1 cellular context compared by ENCODE assay signal in the genomic region with DNA sequence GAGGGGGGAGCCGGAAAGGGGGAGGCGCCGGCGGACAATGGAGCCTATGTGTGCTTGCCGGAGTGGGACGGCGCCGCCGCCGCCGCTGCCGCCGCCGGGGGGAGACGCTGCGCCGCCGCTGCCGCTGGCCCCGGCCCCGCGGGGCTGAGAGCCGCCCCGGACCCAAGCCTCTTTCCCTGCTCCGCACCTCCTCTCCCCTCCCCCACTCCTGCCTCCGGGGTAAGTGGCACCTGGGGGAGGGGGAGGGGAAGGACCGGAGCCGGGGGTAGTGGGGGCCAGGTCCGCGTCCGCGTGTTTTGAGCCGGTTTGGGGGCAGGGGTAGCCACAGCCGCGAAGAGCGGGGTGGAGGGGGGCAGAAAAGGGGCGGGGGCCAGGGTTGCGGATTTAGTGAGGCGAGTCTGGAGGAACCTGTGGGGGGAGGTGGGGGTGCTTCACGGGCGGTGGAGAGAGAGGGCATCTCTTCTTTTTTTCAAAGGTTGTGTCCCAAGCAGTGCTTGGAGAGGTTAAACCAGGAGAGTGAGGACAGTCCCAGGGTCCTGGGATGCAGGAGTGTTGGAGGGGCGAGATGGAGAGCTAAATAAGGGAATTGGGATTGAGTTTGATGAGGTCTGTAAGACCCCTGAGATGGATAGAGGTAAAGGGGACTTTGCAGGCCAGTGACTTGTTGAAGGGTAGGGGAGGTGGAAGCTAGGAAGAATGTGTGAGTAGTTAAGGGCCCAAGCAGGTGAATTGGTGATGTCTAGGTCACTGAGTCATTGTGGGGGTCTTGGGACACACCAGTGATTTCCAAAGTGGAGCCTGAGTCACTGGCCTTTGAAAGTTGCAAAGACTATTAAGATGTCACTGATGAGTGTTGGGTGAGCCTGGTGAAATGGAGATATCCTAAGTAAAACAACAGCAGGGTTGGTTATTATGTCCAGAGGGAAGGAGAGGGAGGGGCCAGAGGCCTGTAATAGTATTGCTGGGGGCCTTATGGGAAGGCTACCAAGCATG.
TF ChIP-seq lines count a peak whose summit lies in the region.

No MANE protein-coding gene starts in this region.

TF ChIP-seq in GM23338, 12 proteins besides CTCF, POLR2A, EP300 and RAD21 (continued from another document):
- TF ChIP-seq ZNF114 (CRISPR knock-in tag; IDR thresholded peaks at IDR 0.05) (no peak), POLR2AphosphoS5 (IDR thresholded peaks at IDR 0.05; ENCODE audit: low read depth) (no peak), STAT1 (IDR thresholded peaks at IDR 0.05; ENCODE audit: unreplicated experiment) (no peak)
- TF ChIP-seq, protein P1, sequence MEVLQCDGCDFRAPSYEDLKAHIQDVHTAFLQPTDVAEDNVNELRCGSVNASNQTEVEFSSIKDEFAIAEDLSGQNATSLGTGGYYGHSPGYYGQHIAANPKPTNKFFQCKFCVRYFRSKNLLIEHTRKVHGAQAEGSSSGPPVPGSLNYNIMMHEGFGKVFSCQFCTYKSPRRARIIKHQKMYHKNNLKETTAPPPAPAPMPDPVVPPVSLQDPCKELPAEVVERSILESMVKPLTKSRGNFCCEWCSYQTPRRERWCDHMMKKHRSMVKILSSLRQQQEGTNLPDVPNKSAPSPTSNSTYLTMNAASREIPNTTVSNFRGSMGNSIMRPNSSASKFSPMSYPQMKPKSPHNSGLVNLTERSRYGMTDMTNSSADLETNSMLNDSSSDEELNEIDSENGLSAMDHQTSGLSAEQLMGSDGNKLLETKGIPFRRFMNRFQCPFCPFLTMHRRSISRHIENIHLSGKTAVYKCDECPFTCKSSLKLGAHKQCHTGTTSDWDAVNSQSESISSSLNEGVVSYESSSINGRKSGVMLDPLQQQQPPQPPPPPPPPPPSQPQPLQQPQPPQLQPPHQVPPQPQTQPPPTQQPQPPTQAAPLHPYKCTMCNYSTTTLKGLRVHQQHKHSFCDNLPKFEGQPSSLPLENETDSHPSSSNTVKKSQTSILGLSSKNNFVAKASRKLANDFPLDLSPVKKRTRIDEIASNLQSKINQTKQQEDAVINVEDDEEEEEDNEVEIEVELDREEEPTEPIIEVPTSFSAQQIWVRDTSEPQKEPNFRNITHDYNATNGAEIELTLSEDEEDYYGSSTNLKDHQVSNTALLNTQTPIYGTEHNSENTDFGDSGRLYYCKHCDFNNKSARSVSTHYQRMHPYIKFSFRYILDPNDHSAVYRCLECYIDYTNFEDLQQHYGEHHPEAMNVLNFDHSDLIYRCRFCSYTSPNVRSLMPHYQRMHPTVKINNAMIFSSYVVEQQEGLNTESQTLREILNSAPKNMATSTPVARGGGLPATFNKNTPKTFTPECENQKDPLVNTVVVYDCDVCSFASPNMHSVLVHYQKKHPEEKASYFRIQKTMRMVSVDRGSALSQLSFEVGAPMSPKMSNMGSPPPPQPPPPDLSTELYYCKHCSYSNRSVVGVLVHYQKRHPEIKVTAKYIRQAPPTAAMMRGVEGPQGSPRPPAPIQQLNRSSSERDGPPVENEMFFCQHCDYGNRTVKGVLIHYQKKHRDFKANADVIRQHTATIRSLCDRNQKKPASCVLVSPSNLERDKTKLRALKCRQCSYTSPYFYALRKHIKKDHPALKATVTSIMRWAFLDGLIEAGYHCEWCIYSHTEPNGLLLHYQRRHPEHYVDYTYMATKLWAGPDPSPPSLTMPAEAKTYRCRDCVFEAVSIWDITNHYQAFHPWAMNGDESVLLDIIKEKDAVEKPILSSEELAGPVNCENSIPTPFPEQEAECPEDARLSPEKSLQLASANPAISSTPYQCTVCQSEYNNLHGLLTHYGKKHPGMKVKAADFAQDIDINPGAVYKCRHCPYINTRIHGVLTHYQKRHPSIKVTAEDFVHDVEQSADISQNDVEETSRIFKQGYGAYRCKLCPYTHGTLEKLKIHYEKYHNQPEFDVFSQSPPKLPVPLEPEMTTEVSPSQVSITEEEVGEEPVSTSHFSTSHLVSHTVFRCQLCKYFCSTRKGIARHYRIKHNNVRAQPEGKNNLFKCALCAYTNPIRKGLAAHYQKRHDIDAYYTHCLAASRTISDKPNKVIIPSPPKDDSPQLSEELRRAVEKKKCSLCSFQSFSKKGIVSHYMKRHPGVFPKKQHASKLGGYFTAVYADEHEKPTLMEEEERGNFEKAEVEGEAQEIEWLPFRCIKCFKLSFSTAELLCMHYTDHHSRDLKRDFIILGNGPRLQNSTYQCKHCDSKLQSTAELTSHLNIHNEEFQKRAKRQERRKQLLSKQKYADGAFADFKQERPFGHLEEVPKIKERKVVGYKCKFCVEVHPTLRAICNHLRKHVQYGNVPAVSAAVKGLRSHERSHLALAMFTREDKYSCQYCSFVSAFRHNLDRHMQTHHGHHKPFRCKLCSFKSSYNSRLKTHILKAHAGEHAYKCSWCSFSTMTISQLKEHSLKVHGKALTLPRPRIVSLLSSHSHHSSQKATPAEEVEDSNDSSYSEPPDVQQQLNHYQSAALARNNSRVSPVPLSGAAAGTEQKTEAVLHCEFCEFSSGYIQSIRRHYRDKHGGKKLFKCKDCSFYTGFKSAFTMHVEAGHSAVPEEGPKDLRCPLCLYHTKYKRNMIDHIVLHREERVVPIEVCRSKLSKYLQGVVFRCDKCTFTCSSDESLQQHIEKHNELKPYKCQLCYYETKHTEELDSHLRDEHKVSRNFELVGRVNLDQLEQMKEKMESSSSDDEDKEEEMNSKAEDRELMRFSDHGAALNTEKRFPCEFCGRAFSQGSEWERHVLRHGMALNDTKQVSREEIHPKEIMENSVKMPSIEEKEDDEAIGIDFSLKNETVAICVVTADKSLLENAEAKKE (CRISPR knock-in tag; IDR thresholded peaks at IDR 0.05): no peak
- TF ChIP-seq, protein P2, sequence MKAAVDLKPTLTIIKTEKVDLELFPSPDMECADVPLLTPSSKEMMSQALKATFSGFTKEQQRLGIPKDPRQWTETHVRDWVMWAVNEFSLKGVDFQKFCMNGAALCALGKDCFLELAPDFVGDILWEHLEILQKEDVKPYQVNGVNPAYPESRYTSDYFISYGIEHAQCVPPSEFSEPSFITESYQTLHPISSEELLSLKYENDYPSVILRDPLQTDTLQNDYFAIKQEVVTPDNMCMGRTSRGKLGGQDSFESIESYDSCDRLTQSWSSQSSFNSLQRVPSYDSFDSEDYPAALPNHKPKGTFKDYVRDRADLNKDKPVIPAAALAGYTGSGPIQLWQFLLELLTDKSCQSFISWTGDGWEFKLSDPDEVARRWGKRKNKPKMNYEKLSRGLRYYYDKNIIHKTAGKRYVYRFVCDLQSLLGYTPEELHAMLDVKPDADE (IDR thresholded peaks at IDR 0.05): no peak
- TF ChIP-seq, protein P3, sequence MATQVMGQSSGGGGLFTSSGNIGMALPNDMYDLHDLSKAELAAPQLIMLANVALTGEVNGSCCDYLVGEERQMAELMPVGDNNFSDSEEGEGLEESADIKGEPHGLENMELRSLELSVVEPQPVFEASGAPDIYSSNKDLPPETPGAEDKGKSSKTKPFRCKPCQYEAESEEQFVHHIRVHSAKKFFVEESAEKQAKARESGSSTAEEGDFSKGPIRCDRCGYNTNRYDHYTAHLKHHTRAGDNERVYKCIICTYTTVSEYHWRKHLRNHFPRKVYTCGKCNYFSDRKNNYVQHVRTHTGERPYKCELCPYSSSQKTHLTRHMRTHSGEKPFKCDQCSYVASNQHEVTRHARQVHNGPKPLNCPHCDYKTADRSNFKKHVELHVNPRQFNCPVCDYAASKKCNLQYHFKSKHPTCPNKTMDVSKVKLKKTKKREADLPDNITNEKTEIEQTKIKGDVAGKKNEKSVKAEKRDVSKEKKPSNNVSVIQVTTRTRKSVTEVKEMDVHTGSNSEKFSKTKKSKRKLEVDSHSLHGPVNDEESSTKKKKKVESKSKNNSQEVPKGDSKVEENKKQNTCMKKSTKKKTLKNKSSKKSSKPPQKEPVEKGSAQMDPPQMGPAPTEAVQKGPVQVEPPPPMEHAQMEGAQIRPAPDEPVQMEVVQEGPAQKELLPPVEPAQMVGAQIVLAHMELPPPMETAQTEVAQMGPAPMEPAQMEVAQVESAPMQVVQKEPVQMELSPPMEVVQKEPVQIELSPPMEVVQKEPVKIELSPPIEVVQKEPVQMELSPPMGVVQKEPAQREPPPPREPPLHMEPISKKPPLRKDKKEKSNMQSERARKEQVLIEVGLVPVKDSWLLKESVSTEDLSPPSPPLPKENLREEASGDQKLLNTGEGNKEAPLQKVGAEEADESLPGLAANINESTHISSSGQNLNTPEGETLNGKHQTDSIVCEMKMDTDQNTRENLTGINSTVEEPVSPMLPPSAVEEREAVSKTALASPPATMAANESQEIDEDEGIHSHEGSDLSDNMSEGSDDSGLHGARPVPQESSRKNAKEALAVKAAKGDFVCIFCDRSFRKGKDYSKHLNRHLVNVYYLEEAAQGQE (IDR thresholded peaks at IDR 0.05; ENCODE audit: unreplicated experiment): no peak
